In the genomic region with DNA sequence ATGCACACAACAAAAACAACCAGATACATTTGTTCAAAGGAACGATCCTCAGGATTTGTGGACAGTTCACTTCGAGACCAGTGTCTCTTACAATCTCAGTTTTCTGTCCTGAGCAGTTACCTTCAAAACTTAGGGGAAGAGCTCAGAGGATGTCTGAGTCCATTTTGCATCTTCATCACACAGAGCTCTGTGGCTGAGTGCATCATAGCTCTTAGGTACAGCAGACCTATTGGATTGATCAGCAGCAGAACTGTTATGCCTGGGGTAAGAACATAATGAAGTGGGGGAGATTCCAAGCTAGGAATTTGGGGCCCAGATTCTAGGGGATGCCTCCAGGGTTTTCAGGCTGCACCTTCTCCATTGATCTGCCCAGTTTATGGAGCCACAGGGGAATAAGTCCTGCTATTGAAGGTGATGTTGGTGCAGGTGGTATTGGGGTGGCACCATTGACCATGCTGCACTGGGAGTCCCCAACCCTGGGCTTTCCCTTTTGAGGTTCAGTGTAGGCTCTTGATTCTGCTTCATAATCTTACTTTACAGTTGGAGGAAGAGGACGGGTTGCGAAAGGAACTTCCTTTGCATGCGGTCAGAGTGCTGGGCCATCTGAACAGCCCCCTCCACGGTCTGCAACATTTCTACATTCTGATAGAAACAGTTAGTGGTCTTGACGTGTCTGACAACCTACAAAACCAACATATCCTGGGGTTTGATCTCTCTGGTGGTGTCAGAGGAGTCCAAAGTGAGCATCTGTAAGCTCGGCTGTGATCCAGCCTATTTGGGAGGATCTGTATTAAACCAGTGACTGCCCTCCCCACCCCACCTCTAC, we compare ENCODE assay signal across 8 cellular contexts.
DNase-seq lines count a peak whose midpoint lies in the region; ATAC-seq and TF ChIP-seq lines count a peak whose summit lies in the region.

No MANE protein-coding gene starts in this region.

- peaks cover 2% of the 10 kb centered on the region for H3K36me3 Mint-ChIP-seq in T-helper 17 cell (ENCODE audit: low read depth)

- DNase-seq in activated gamma-delta T cell treated with Interleukin-2 at 50 U/mL for 16 hours (peak; percentile 63), activated gamma-delta T cell (lab: John Stamatoyannopoulos, UW) (no peak), T-helper 17 cell (peak in 2 of 3 donors; percentile 16 to 17), fibroblast of pulmonary artery (ENCODE audit: low read depth) (peak; percentile 40), RKO (ENCODE audit: low spot score) (no peak), HK-2 (ENCODE audit: unreplicated experiment) (no peak), epidermal melanocyte (ENCODE audit: insufficient read length, low spot score) (no peak)

- peak overlapping the region; percentile 67 for H3K4me3 Mint-ChIP-seq in T-helper 17 cell

- no peak overlapping the region for H3K4me3 ChIP-seq in fibroblast of pulmonary artery (replicated peaks; ENCODE audit: low read depth, low read length)

- no peaks in the 10 kb centered on the region for H3K27me3 Mint-ChIP-seq in T-helper 17 cell

- peak overlapping the region; percentile 89 for H3K27ac Mint-ChIP-seq in T-helper 17 cell

- H3K4me1 Mint-ChIP-seq in T-helper 17 cell = peaks cover 43% of the 10 kb centered on the region

- no peaks in the 10 kb centered on the region for H3K9me3 ChIP-seq in T-helper 17 cell (ENCODE audit: control insufficient read depth, low read length, poor library complexity, severe bottlenecking)

- ATAC-seq in HG03064 (IDR thresholded peaks at IDR 0.05; ENCODE audit: low read depth, unreplicated experiment) (peak; percentile 58), T-helper 17 cell (peak; percentile 92)

- no peak for TF ChIP-seq CTCF in fibroblast of pulmonary artery (IDR thresholded peaks at IDR 0.05; ENCODE audit: low read length, missing control alignments)

Comparison
In these comparisons a context has a peak if more than half of its experiments do, and no peak if none do; other contexts are left out.
1. DNase-seq: peak in activated gamma-delta T cell treated with Interleukin-2 at 50 U/mL for 16 hours (single experiment), T-helper 17 cell (2 of 3) and fibroblast of pulmonary artery (single experiment); none in activated gamma-delta T cell (single experiment), RKO (single experiment), HK-2 (single experiment) and epidermal melanocyte (single experiment).